8 cellular contexts compared by ENCODE assay signal in the genomic region with DNA sequence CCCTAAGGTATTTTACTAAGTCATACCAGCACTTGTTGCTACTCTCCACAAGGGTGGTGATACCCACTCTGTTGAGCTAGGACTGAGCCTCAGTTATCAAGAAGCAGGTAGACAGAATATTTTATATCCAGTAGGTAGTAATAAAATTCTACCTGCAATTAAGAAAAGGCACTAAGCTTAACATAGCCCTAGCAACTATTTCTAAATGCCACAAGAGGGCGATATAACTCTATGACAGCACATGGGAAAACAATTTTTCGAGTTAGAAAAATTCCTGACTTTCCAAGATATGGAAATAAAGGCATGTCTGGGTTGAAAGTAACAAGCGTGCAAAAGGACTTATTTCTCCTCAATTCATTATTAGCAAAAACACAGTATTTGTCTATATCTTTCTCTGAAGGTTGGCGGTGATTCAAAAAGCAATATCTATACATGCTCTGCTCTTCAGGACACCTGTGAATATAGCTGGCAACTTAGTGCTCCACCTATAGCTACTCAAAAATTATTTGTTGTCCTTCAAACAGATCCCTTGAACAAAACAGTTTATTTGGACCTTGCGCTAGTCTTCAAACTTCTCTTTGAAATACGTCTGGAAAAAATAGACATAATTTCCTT. TPM values are rescaled to one million over a fixed set of nuclear protein-coding genes. Genes with fewer than 3 reads are reported as not detected.
A peak's percentile ranks its signal among the peaks of the same experiment; 100 is the strongest.
DNase-seq lines count a peak whose midpoint lies in the region; FAIRE-seq and TF ChIP-seq lines count a peak whose summit lies in the region.

No MANE protein-coding gene starts in this region.

- CTCF ChIA-PET in SK-N-SH (lab: Yijun Ruan, JAX): interaction anchor here (0.6 to 4.8 kb wide), 52 partner anchors 8 to 1603 kb away, joined by 3 to 56 read pairs (median 4); a partner anchor contains a TSS

- peak; percentile 10 for DNase-seq in Caki2 (ENCODE audit: low read depth)
- DNase-seq in HFF-Myc (ENCODE audit: extremely low read depth, low read depth): no peak
- peak; percentile 44 for DNase-seq in SK-N-SH
- DNase-seq in globus pallidus (ENCODE audit: low spot score): peak; percentile 24
- DNase-seq in small intestine: peak; percentile 41
- DNase-seq in lower leg skin (ENCODE audit: low spot score in 2 of 2): no peak
- DNase-seq in activated naive CD4-positive, alpha-beta T cell treated with Interleukin-2 at 50 U/mL for 16 hours: no peak
- no peak for DNase-seq in activated CD4-positive, alpha-beta T cell treated with anti-CD3 and anti-CD28 coated beads, Interleukin-2, amount 50 U/mL, for 48 hours

- POLR2A ChIA-PET in SK-N-SH (lab: Yijun Ruan, JAX): no interaction called here

- 44% methylated on average over 6 of the region's 6 CpGs for WGBS in SK-N-SH (ENCODE audit: low lambda C conversion rate)
- 43 to 50% (median 48%) methylated on average over 6 of the region's 6 CpGs for WGBS in small intestine, 3 donors
- 41 to 48% methylated on average over 6 of the region's 6 CpGs for WGBS in lower leg skin, 2 donors

- intact Hi-C loops in lower leg skin (cut with DNase I; ENCODE audit: low total_unique reads): no loop called here

- no peak overlapping the region for H2AFZ ChIP-seq in SK-N-SH (ENCODE audit: low read depth)

- H3K27ac ChIP-seq in SK-N-SH (ENCODE audit: low read depth in 2 of 2, low read length in 1 of 2) (no peak overlapping the region), small intestine (ENCODE audit: low read depth in 1 of 2, low read length in 1 of 2) (no peak overlapping the region)

- H3F3A ChIP-seq in SK-N-SH (replicated peaks; ENCODE audit: insufficient read depth): no peaks in the 10 kb centered on the region

- no peaks in the 10 kb centered on the region for H3K9me2 ChIP-seq in SK-N-SH

- no peaks in the 10 kb centered on the region for H4K20me1 ChIP-seq in SK-N-SH (ENCODE audit: insufficient read depth)

- no peak overlapping the region for H3K4me2 ChIP-seq in SK-N-SH

- H3K4me1 ChIP-seq in SK-N-SH (ENCODE audit: control insufficient read depth in 1 of 2, insufficient read depth in 2 of 2, low read depth in 1 of 2, low read length in 1 of 2) (no peaks in the 10 kb centered on the region; a peak in 1 of 4 replicates), small intestine (ENCODE audit: control insufficient read depth in 2 of 2, insufficient read depth in 1 of 2, low read depth in 1 of 2, low read length in 1 of 2) (no peaks in the 10 kb centered on the region)

- H3K9me3 ChIP-seq in SK-N-SH (0 out of 2 replicates have a peak, but pooled peaks cover 4% of the 10 kb centered on the region), small intestine (ENCODE audit: control insufficient read depth, low read depth) (no peaks in the 10 kb centered on the region)

- TF ChIP-seq CTCF in HFF-Myc (IDR thresholded peaks at IDR 0.05; ENCODE audit: low read depth, low read length, missing control alignments): peak; percentile 66
- TF ChIP-seq CTCF in SK-N-SH (IDR thresholded peaks at IDR 0.05): peak; percentile 92
- TF ChIP-seq CTCF in lower leg skin (IDR thresholded peaks at IDR 0.05): peak in 1 of 3 donors; percentile 12

- H3K79me2 ChIP-seq in SK-N-SH (ENCODE audit: insufficient read depth): no peaks in the 10 kb centered on the region

- H3K27me3 ChIP-seq in SK-N-SH (ENCODE audit: insufficient read depth) (no peaks in the 10 kb centered on the region), small intestine (ENCODE audit: control insufficient read depth in 2 of 2, insufficient read depth in 2 of 2, low read length in 2 of 2) (no peaks in the 10 kb centered on the region)

- TF ChIP-seq POLR2A in lower leg skin (IDR thresholded peaks at IDR 0.05): no peak

- in situ Hi-C loops in Caki2 (cut with HindIII; ENCODE audit: low pct_unique_long_range_greater_than_20kb, low sequenced_read_pairs): no loop called here

- no peaks in the 10 kb centered on the region for H3K36me3 ChIP-seq in SK-N-SH (replicated peaks in 1 of 2; ENCODE audit: control insufficient read depth in 1 of 2, insufficient read depth in 2 of 2, low read length in 1 of 2)
- no peaks in the 10 kb centered on the region for H3K36me3 ChIP-seq in small intestine (ENCODE audit: control insufficient read depth in 2 of 2, insufficient read depth in 2 of 2, low read length in 2 of 2)

- H3K4me3 ChIP-seq in HFF-Myc (replicated peaks; ENCODE audit: low read depth, low read length) (no peak overlapping the region), SK-N-SH (ENCODE audit: low read depth in 2 of 2, low read length in 1 of 2) (no peak overlapping the region; a peak in 1 of 4 replicates), small intestine (ENCODE audit: low read depth in 1 of 2, low read length in 2 of 2) (no peak overlapping the region), lower leg skin (ENCODE audit: low read depth, poor library complexity, severe bottlenecking) (no peak overlapping the region)

- H3K9ac ChIP-seq in SK-N-SH: no peak overlapping the region

- TF ChIP-seq EP300 in SK-N-SH (IDR thresholded peaks at IDR 0.05; ENCODE audit: borderline replicate concordance in 1 of 2, low read depth in 1 of 2, low read length in 1 of 2): no peak

- TF ChIP-seq RAD21 in SK-N-SH (IDR thresholded peaks at IDR 0.05; ENCODE audit: low read length): peak; percentile 88

- FAIRE-seq in small intestine (lab: Jason Lieb, UNC): no peak

TF ChIP-seq in SK-N-SH, 30 proteins besides CTCF, POLR2A, EP300 and RAD21:
- TF ChIP-seq SMC3 (IDR thresholded peaks at IDR 0.05; ENCODE audit: low read depth, low read length): peak; percentile 58
- TF ChIP-seq GATA2 (CRISPR knock-in tag; IDR thresholded peaks at IDR 0.05): no peak

RNA-seq across cellular contexts. Expression of a gene that starts 14.7 kb away (rescaled TPM):
- total RNA-seq in Caki2 (2014; rRNA removed; shearing (Covaris generic); ENCODE audit: low replicate concordance): not detected in 2 replicates
- polyA plus RNA-seq in SK-N-SH (2012; rRNA removed): 1.8 and 3.1 TPM in 2 replicates
- 3.0 and 3.9 TPM in 2 replicates for polyA plus RNA-seq in SK-N-SH (2012; cell fraction: cytosol; rRNA removed)
- 0.89 and 3.0 TPM in 2 replicates for polyA plus RNA-seq in SK-N-SH (2012; cell fraction: nucleus; rRNA removed)
- polyA plus RNA-seq in small intestine: under 1 TPM in 1 of 3 donors, not detected in 2; 0.37 TPM
- total RNA-seq in lower leg skin: under 1 TPM in 2 of 4 donors, not detected in 2; 0.47 to 0.49 TPM

Comparison
In these comparisons a context has a peak if more than half of its experiments do, and no peak if none do; other contexts are left out.
1. DNase-seq: peak in Caki2 (single experiment), SK-N-SH (single experiment), globus pallidus (single experiment) and small intestine (single experiment); none in HFF-Myc (single experiment), lower leg skin (0 of 2), activated naive CD4-positive, alpha-beta T cell treated with Interleukin-2 at 50 U/mL for 16 hours (single experiment) and activated CD4-positive, alpha-beta T cell treated with anti-CD3 and anti-CD28 coated beads, Interleukin-2, amount 50 U/mL, for 48 hours (0 of 2).